In the genomic region with DNA sequence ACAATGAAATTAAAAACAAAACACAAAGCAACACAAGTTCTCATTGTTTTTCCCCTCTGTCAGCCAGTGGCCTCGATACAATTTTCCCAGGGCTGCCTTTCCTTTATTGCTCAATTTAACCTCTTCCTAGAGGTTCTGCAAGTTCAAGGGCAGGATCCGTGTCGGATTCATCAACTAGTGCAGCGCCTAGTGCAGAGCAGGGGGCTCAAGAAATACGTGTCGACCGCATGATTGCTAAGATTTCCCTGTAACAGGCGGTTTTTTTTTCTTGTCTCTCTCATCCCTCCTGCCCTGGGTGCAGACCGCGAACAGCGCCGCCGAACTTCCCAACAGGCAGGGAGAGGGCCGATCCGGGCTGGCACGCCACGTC, we compare ENCODE assay signal across 8 cellular contexts. TPM values are rescaled to one million over a fixed set of nuclear protein-coding genes. Genes with fewer than 3 reads are reported as not detected.
A peak's percentile ranks its signal among the peaks of the same experiment; 100 is the strongest.
DNase-seq lines count a peak whose midpoint lies in the region; ATAC-seq, FAIRE-seq and TF ChIP-seq lines count a peak whose summit lies in the region.

No MANE protein-coding gene starts in this region.

- peaks cover 18% of the 10 kb centered on the region for H3K4me1 ChIP-seq in A549
- peaks cover 0 to 36% (median 32%) of the 10 kb centered on the region in 4 donors for H3K4me1 ChIP-seq in sigmoid colon

- TF ChIP-seq POLR2A in A549 (IDR thresholded peaks at IDR 0.05; ENCODE audit: low read length) = no peak
- no peak for TF ChIP-seq POLR2A in sigmoid colon (IDR thresholded peaks at IDR 0.05)

- ATAC-seq in A549 (no peak), HG02571 (IDR thresholded peaks at IDR 0.05; ENCODE audit: unreplicated experiment) (no peak), HG03439 (IDR thresholded peaks at IDR 0.05; ENCODE audit: unreplicated experiment) (no peak)

- H3K4me2 ChIP-seq in A549 = peak overlapping the region; percentile 88

- CTCF ChIA-PET in A549 (lab: Yijun Ruan, JAX) (interaction anchor here (0.5 to 17.8 kb wide), 13 partner anchors 8 to 321 kb away, joined by 3 to 602 read pairs (median 5); no protein-coding TSS in a partner anchor), HEK293T (lab: Yijun Ruan, JAX) (interaction anchor here (0.6 to 3.6 kb wide), 3 partner anchors 15 to 257 kb away, joined by 3 to 23 read pairs (median 3); no protein-coding TSS in a partner anchor)

- 3% methylated on average over 17 of the region's 17 CpGs for WGBS in A549 (ENCODE audit: missing lambda C conversion rate)
- WGBS in sigmoid colon, 2 donors = 0% methylated on average over 17 of the region's 17 CpGs

- H3K9me3 ChIP-seq in A549 (0 out of 3 replicates have a peak, but pooled peaks cover 2% of the 10 kb centered on the region), sigmoid colon (no peaks in the 10 kb centered on the region)

- no peak; a peak in 1 of 5 replicates for TF ChIP-seq RAD21 in A549 (conservative IDR thresholded peaks at IDR 0.05 in 1 of 2, IDR thresholded peaks at IDR 0.05 in 1 of 2)

- TF ChIP-seq CTCF in A549 (IDR thresholded peaks at IDR 0.05) (no peak), fibroblast of pulmonary artery (IDR thresholded peaks at IDR 0.05; ENCODE audit: low read length, missing control alignments) (no peak), sigmoid colon (IDR thresholded peaks at IDR 0.05) (no peak), GM20000 (IDR thresholded peaks at IDR 0.05; ENCODE audit: extremely low read depth, missing control alignments) (no peak)

- no peak for FAIRE-seq in A549 (lab: Jason Lieb, UNC)

- intact Hi-C loops in sigmoid colon (cut with DNase I) = loop anchor here (2.0 to 5.0 kb wide), 3 partner anchors 73 to 236 kb away; no protein-coding TSS in a partner anchor

- H3K4me3 ChIP-seq in A549 (peak overlapping the region; percentile 88), fibroblast of pulmonary artery (replicated peaks; ENCODE audit: low read depth, low read length) (peak overlapping the region; percentile 52), sigmoid colon (peak overlapping the region; percentile 67 to 94 (median 82))

- TF ChIP-seq EP300 in A549 (IDR thresholded peaks at IDR 0.05) = no peak
- no peak for TF ChIP-seq EP300 in sigmoid colon (IDR thresholded peaks at IDR 0.05)

- DNase-seq in A549 (ENCODE audit: low read depth in 1 of 2, low spot score in 1 of 2) = no peak
- DNase-seq in HEK293T (ENCODE audit: extremely low spot score) = no peak
- peak; percentile 33 to 45 for DNase-seq in activated CD4-positive, alpha-beta T cell treated with anti-CD3 and anti-CD28 coated beads, Interleukin-2, amount 50 U/mL, for 4 hours
- no peak for DNase-seq in fibroblast of pulmonary artery (ENCODE audit: low read depth)
- DNase-seq in sigmoid colon = no peak
- DNase-seq in GM20000 (ENCODE audit: low spot score) = no peak

- POLR2A ChIA-PET in A549 (lab: Yijun Ruan, JAX) (interaction anchor here (0.7 to 13.9 kb wide), 11 partner anchors 9 to 266 kb away, joined by 3 to 367 read pairs (median 8); no protein-coding TSS in a partner anchor), HEK293T (lab: Yijun Ruan, JAX) (interaction anchor here (0.6 to 12.2 kb wide), 12 partner anchors 9 to 257 kb away, joined by 3 to 159 read pairs (median 4); no protein-coding TSS in a partner anchor)

- H3K36me3 ChIP-seq in sigmoid colon = peaks cover 0 to 5% (median 0%) of the 10 kb centered on the region in 4 donors

- H3K27ac ChIP-seq in A549 (peak overlapping the region; percentile 96 to 98), sigmoid colon (peak overlapping the region; percentile 98 to 99 (median 98))

- no peaks in the 10 kb centered on the region for H3K27me3 ChIP-seq in sigmoid colon

TF ChIP-seq in A549, 52 proteins besides CTCF, POLR2A, EP300 and RAD21:
- TF ChIP-seq FOXS1 (CRISPR knock-in tag; IDR thresholded peaks at IDR 0.05) (0 out of 2 replicates have a peak, but pooled peaks have one; percentile 48), NPAS2 (CRISPR knock-in tag; IDR thresholded peaks at IDR 0.05; ENCODE audit: borderline replicate concordance) (no peak), ESRRA (IDR thresholded peaks at IDR 0.05; ENCODE audit: borderline replicate concordance, low read length) (no peak), JUNB (IDR thresholded peaks at IDR 0.05) (no peak), EHF (CRISPR knock-in tag; IDR thresholded peaks at IDR 0.05) (no peak), RARB (CRISPR knock-in tag; IDR thresholded peaks at IDR 0.05) (0 out of 2 replicates have a peak, but pooled peaks have one; percentile 15), HOXB13 (CRISPR knock-in tag; IDR thresholded peaks at IDR 0.05; ENCODE audit: low read depth) (peak; percentile 64; the same call in 1 of the 2 replicates), CHD4 (IDR thresholded peaks at IDR 0.05; ENCODE audit: borderline replicate concordance) (no peak), FOSB (CRISPR knock-in tag; IDR thresholded peaks at IDR 0.05) (peak; percentile 69), ZFP36 (IDR thresholded peaks at IDR 0.05; ENCODE audit: borderline replicate concordance, partially characterized antibody) (no peak)
- TF ChIP-seq, protein P1, sequence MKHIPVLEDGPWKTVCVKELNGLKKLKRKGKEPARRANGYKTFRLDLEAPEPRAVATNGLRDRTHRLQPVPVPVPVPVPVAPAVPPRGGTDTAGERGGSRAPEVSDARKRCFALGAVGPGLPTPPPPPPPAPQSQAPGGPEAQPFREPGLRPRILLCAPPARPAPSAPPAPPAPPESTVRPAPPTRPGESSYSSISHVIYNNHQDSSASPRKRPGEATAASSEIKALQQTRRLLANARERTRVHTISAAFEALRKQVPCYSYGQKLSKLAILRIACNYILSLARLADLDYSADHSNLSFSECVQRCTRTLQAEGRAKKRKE (CRISPR knock-in tag; IDR thresholded peaks at IDR 0.05; ENCODE audit: low read depth) = 0 out of 2 replicates have a peak, but pooled peaks have one; percentile 44
- TF ChIP-seq, protein P2, sequence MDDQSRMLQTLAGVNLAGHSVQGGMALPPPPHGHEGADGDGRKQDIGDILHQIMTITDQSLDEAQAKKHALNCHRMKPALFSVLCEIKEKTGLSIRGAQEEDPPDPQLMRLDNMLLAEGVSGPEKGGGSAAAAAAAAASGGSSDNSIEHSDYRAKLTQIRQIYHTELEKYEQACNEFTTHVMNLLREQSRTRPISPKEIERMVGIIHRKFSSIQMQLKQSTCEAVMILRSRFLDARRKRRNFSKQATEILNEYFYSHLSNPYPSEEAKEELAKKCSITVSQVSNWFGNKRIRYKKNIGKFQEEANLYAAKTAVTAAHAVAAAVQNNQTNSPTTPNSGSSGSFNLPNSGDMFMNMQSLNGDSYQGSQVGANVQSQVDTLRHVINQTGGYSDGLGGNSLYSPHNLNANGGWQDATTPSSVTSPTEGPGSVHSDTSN (IDR thresholded peaks at IDR 0.05) = no peak

TF ChIP-seq in HEK293T, 16 proteins besides CTCF, POLR2A, EP300 and RAD21:
- TF ChIP-seq ZNF384 (IDR thresholded peaks at IDR 0.05) = peak; percentile 74; the same call in 1 of the 2 replicates
- no peak for TF ChIP-seq CTBP1 (IDR thresholded peaks at IDR 0.05; ENCODE audit: borderline replicate concordance)

RNA-seq across cellular contexts. Expression of a gene that starts 1.4 kb away (rescaled TPM):
- 160 and 171 TPM in 2 replicates for polyA plus RNA-seq in A549 (2011; rRNA removed)
- 90.0 and 114 TPM in 2 replicates for polyA plus RNA-seq in A549 (2012; cell fraction: cytosol; rRNA removed)
- 210 and 265 TPM in 2 replicates for polyA plus RNA-seq in A549 (2012; cell fraction: nucleus; rRNA removed)
- 65.7 to 105 TPM (median 102 TPM) in 3 replicates for polyA plus RNA-seq in A549 (2017; fragmentation: RNase III; extraction: RNeasy Plus Mini Kit Qiagen cat#74134 plus additional on column Dnase treatment)
- polyA minus RNA-seq in A549 (2011; rRNA and poly(A)+ RNA removed) = 221 and 248 TPM in 2 replicates
- 10 to 100 TPM; 12.5 to 81.9 (median 24.3) TPM for total RNA-seq in sigmoid colon
- polyA plus RNA-seq in sigmoid colon = 10 to 100 TPM; 11.1 to 32.2 (median 22.2) TPM

Comparison
In these comparisons a context has a peak if more than half of its experiments do, and no peak if none do; other contexts are left out.
1. DNase-seq: peak in activated CD4-positive, alpha-beta T cell treated with anti-CD3 and anti-CD28 coated beads, Interleukin-2, amount 50 U/mL, for 4 hours (2 of 2); none in A549 (0 of 2), HEK293T (single experiment), fibroblast of pulmonary artery (single experiment), sigmoid colon (single experiment) and GM20000 (single experiment).
2. Peak in every context shown above with its lines, with median percentiles within 50 percentile points of each other: H3K4me3 ChIP-seq.